Comparison of ENCODE assay signal across 1 cellular context in genomic region chr1:182262425-182262824, GRCh38.
A peak's percentile ranks its signal among the peaks of the same experiment; 100 is the strongest.
TF ChIP-seq lines count a peak whose summit lies in the region.

No MANE protein-coding gene starts in this region.

TF ChIP-seq in K562, 482 proteins besides CTCF, POLR2A, EP300 and RAD21 (continued from another document and continues in another):
- TF ChIP-seq ZBTB40 (IDR thresholded peaks at IDR 0.05): 0 out of 2 replicates have a peak, but pooled peaks have one; percentile 32
- TF ChIP-seq ZBTB40 (CRISPR knock-in tag; IDR thresholded peaks at IDR 0.05): no peak
- no peak for TF ChIP-seq ZNF121 (CRISPR knock-in tag; conservative IDR thresholded peaks at IDR 0.05)
- TF ChIP-seq SETDB1 (IDR thresholded peaks at IDR 0.05; ENCODE audit: low read length): no peak
- TF ChIP-seq HDGF (IDR thresholded peaks at IDR 0.05): no peak
- no peak for TF ChIP-seq SIN3A (IDR thresholded peaks at IDR 0.05; ENCODE audit: borderline replicate concordance in 2 of 2, control insufficient read depth in 1 of 2, low read depth in 2 of 2, low read length in 2 of 2)
- TF ChIP-seq SNRNP70 (optimal IDR thresholded peaks at IDR 0.05; ENCODE audit: low read depth, low read length): no peak
- no peak for TF ChIP-seq ZNF778 (CRISPR knock-in tag; IDR thresholded peaks at IDR 0.05)
- no peak for TF ChIP-seq CBX8 (IDR thresholded peaks at IDR 0.05; ENCODE audit: borderline replicate concordance, extremely low read depth, low read depth, low read length, poor library complexity, severe bottlenecking)
- no peak for TF ChIP-seq ZNF449 (CRISPR knock-in tag; IDR thresholded peaks at IDR 0.05)
- no peak for TF ChIP-seq BHLHE40 (IDR thresholded peaks at IDR 0.05; ENCODE audit: low read length)
- 0 out of 3 replicates have a peak, but pooled peaks of 1 of the 2 experiments have one; percentile 26 for TF ChIP-seq CBX3 (IDR thresholded peaks at IDR 0.05; ENCODE audit: borderline replicate concordance in 1 of 2, low read length in 2 of 2)
- TF ChIP-seq MEIS2 (IDR thresholded peaks at IDR 0.05; ENCODE audit: partially characterized antibody): peak; percentile 27
- TF ChIP-seq LARP7 (IDR thresholded peaks at IDR 0.05): no peak; the same call in 1 of the 2 replicates
- no peak for TF ChIP-seq GABPB2 (CRISPR knock-in tag; conservative IDR thresholded peaks at IDR 0.05)
- 0 out of 2 replicates have a peak, but pooled peaks have one; percentile 28 for TF ChIP-seq GABPA (tag; conservative IDR thresholded peaks at IDR 0.05; ENCODE audit: low read depth)
- TF ChIP-seq TSHZ1 (CRISPR knock-in tag; IDR thresholded peaks at IDR 0.05): no peak
- no peak for TF ChIP-seq NFE2 (IDR thresholded peaks at IDR 0.05; ENCODE audit: low read depth)
- TF ChIP-seq RBM14 (IDR thresholded peaks at IDR 0.05; ENCODE audit: borderline replicate concordance, insufficient read depth, low read depth, low read length): no peak
- TF ChIP-seq ELF4 (CRISPR knock-in tag; IDR thresholded peaks at IDR 0.05): no peak
- no peak for TF ChIP-seq PTRF (tag; IDR thresholded peaks at IDR 0.05)
- TF ChIP-seq RBBP5 (IDR thresholded peaks at IDR 0.05; ENCODE audit: borderline replicate concordance, insufficient read depth, low read length, poor library complexity, severe bottlenecking): no peak
- TF ChIP-seq ZNF518B (CRISPR knock-in tag; IDR thresholded peaks at IDR 0.05): no peak
- TF ChIP-seq ETS1 (conservative IDR thresholded peaks at IDR 0.05; ENCODE audit: control insufficient read depth, low read depth, low read length): no peak
- no peak for TF ChIP-seq ZNF551 (CRISPR knock-in tag; IDR thresholded peaks at IDR 0.05)
- TF ChIP-seq TCF3 (CRISPR knock-in tag; IDR thresholded peaks at IDR 0.05): peak; percentile 68
- TF ChIP-seq FOXA1 (IDR thresholded peaks at IDR 0.05; ENCODE audit: borderline replicate concordance): no peak
- no peak for TF ChIP-seq TRIM28 (IDR thresholded peaks at IDR 0.05)
- TF ChIP-seq FOXM1 (IDR thresholded peaks at IDR 0.05; ENCODE audit: low read depth): no peak
- TF ChIP-seq FOXM1 (CRISPR knock-in tag; IDR thresholded peaks at IDR 0.05; ENCODE audit: low read depth): no peak
- TF ChIP-seq ZC3H8 (IDR thresholded peaks at IDR 0.05): no peak
- no peak for TF ChIP-seq JUN (IDR thresholded peaks at IDR 0.05; ENCODE audit: borderline replicate concordance, low read depth, low read length)
- TF ChIP-seq JUN (CRISPR knock-in tag; IDR thresholded peaks at IDR 0.05; ENCODE audit: borderline replicate concordance): no peak
- TF ChIP-seq, protein P1, sequence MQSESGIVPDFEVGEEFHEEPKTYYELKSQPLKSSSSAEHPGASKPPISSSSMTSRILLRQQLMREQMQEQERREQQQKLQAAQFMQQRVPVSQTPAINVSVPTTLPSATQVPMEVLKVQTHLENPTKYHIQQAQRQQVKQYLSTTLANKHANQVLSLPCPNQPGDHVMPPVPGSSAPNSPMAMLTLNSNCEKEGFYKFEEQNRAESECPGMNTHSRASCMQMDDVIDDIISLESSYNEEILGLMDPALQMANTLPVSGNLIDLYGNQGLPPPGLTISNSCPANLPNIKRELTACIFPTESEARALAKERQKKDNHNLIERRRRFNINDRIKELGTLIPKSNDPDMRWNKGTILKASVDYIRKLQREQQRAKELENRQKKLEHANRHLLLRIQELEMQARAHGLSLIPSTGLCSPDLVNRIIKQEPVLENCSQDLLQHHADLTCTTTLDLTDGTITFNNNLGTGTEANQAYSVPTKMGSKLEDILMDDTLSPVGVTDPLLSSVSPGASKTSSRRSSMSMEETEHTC (IDR thresholded peaks at IDR 0.05): no peak
- TF ChIP-seq ELK3 (CRISPR knock-in tag; IDR thresholded peaks at IDR 0.05): no peak
- no peak for TF ChIP-seq MTF1 (CRISPR knock-in tag; IDR thresholded peaks at IDR 0.05; ENCODE audit: borderline replicate concordance)
- TF ChIP-seq SMAD1 (IDR thresholded peaks at IDR 0.05; ENCODE audit: low read depth, low read length, partially characterized antibody): no peak
- TF ChIP-seq NELFE (IDR thresholded peaks at IDR 0.05; ENCODE audit: insufficient read depth, insufficient read length): no peak
- no peak for TF ChIP-seq TCFL5 (CRISPR knock-in tag; conservative IDR thresholded peaks at IDR 0.05)
- TF ChIP-seq KDM2B (CRISPR knock-in tag; IDR thresholded peaks at IDR 0.05): no peak
